9 cellular contexts compared by ENCODE assay signal in genomic region chr20:63056236-63057132, GRCh38. TPM values are rescaled to one million over a fixed set of nuclear protein-coding genes. Genes with fewer than 3 reads are reported as not detected.
DNase-seq lines count a peak whose midpoint lies in the region; ATAC-seq and TF ChIP-seq lines count a peak whose summit lies in the region.
"Had no signal": no experiment of that assay in that cellular context is flagged by ENCODE, and none has a peak within 500 bp of the region (broad histone marks: within the 10 kb centered on the region; RNA-seq: fewer than 3 reads in every experiment).

No MANE protein-coding gene starts in this region.

- no peak overlapping the region for H2AFZ ChIP-seq in trophoblast cell (ENCODE audit: insufficient read depth, low read length, poor library complexity)

- H3K79me2 ChIP-seq in trophoblast cell (ENCODE audit: control insufficient read depth, insufficient read depth, low read length, poor library complexity): no peaks in the 10 kb centered on the region

- no peak overlapping the region for H4K91ac ChIP-seq in trophoblast cell (ENCODE audit: low read depth, low read length)

- no peak overlapping the region for H3K4me3 Mint-ChIP-seq in activated T-cell treated with anti-CD3 and anti-CD28 coated beads, Interleukin-2, amount 50 U/mL, for 72 hours
- H3K4me3 Mint-ChIP-seq: activated naive CD8-positive, alpha-beta T cell had no signal

- H3K9ac ChIP-seq in trophoblast cell (ENCODE audit: low read length): no peak overlapping the region

- no peak overlapping the region for H2BK12ac ChIP-seq in trophoblast cell (ENCODE audit: low read length)

- no peaks in the 10 kb centered on the region for H3K9me3 ChIP-seq in gastroesophageal sphincter
- peaks cover 7% of the 10 kb centered on the region for H3K9me3 ChIP-seq in trophoblast cell (ENCODE audit: insufficient read depth, low read depth, low read length)

- no peak for TF ChIP-seq POLR2A in gastroesophageal sphincter (IDR thresholded peaks at IDR 0.05)

- no peak overlapping the region for H3K18ac ChIP-seq in trophoblast cell (ENCODE audit: low read length)

- no peak overlapping the region for H3K27ac Mint-ChIP-seq in activated T-cell treated with anti-CD3 and anti-CD28 coated beads, Interleukin-2, amount 50 U/mL, for 72 hours
- H3K27ac Mint-ChIP-seq: activated naive CD8-positive, alpha-beta T cell had no signal

- no peak overlapping the region for H3K23ac ChIP-seq in trophoblast cell (ENCODE audit: low read length)

- no peaks in the 10 kb centered on the region for H3K27me3 Mint-ChIP-seq in activated T-cell treated with anti-CD3 and anti-CD28 coated beads, Interleukin-2, amount 50 U/mL, for 72 hours (ENCODE audit: low read depth)

- H4K8ac ChIP-seq in trophoblast cell (ENCODE audit: low read depth, low read length): no peak overlapping the region

- H3K14ac ChIP-seq in trophoblast cell (ENCODE audit: low read length): no peak overlapping the region

- H3K36me3 ChIP-seq in gastroesophageal sphincter: no peaks in the 10 kb centered on the region
- H3K36me3 ChIP-seq in trophoblast cell (ENCODE audit: control insufficient read depth in 1 of 2, insufficient read depth in 2 of 2, low read length in 2 of 2): no peaks in the 10 kb centered on the region

- H3K36me3 Mint-ChIP-seq in activated T-cell treated with anti-CD3 and anti-CD28 coated beads, Interleukin-2, amount 50 U/mL, for 72 hours (ENCODE audit: insufficient read depth in 2 of 2): no peaks in the 10 kb centered on the region
- H3K36me3 Mint-ChIP-seq: activated naive CD8-positive, alpha-beta T cell had no signal

- no peak overlapping the region for H3K4me2 ChIP-seq in trophoblast cell (ENCODE audit: low read length)

- no peaks in the 10 kb centered on the region for H3K79me1 ChIP-seq in trophoblast cell (ENCODE audit: low read length)

- H3K4me1 Mint-ChIP-seq in activated T-cell treated with anti-CD3 and anti-CD28 coated beads, Interleukin-2, amount 50 U/mL, for 72 hours (ENCODE audit: low read depth): no peaks in the 10 kb centered on the region

- H3K4ac ChIP-seq in trophoblast cell (ENCODE audit: low read depth, low read length): no peak overlapping the region

- no peak overlapping the region for H2AK5ac ChIP-seq in trophoblast cell (ENCODE audit: low read length)

- H3K9me3 Mint-ChIP-seq in activated T-cell treated with anti-CD3 and anti-CD28 coated beads, Interleukin-2, amount 50 U/mL, for 72 hours: peaks cover 0 to 4% of the 10 kb centered on the region in 2 donors

- no peak overlapping the region for H3K27ac ChIP-seq in gastroesophageal sphincter
- H3K27ac ChIP-seq in trophoblast cell (ENCODE audit: low read depth, low read length): no peak overlapping the region

- no peak overlapping the region for H4K12ac ChIP-seq in trophoblast cell (ENCODE audit: low read depth, low read length)

- TF ChIP-seq EP300 in gastroesophageal sphincter (IDR thresholded peaks at IDR 0.05): no peak

- peak in 3 of 4 experiments; percentile 68 to 86 (median 81) for TF ChIP-seq CTCF in gastroesophageal sphincter (IDR thresholded peaks at IDR 0.05)

- no peak overlapping the region for H2BK5ac ChIP-seq in trophoblast cell (ENCODE audit: low read depth, low read length, poor library complexity)

- no peak overlapping the region for H3K4me3 ChIP-seq in gastroesophageal sphincter
- no peak overlapping the region for H3K4me3 ChIP-seq in trophoblast cell (ENCODE audit: low read depth, low read length)

- peak; percentile 58 to 60 for ATAC-seq in activated T-cell treated with anti-CD3 and anti-CD28 coated beads, Interleukin-2, amount 50 U/mL, for 72 hours (replicated peaks in 1 of 2)
- ATAC-seq in gastroesophageal sphincter: peak; percentile 52
- no peak for ATAC-seq in HG03521 (IDR thresholded peaks at IDR 0.05; ENCODE audit: unreplicated experiment)
- ATAC-seq in GM19455 (IDR thresholded peaks at IDR 0.05; ENCODE audit: unreplicated experiment): no peak

- peaks cover 0 to 10% (median 0%) of the 10 kb centered on the region in 3 donors for H3K4me1 ChIP-seq in gastroesophageal sphincter
- H3K4me1 ChIP-seq in trophoblast cell (ENCODE audit: control insufficient read depth in 1 of 2, insufficient read depth in 2 of 2, low read length in 2 of 2): no peaks in the 10 kb centered on the region

- WGBS in gastroesophageal sphincter (ENCODE audit: low coverage in 1 of 2), 2 donors: 23 to 24% methylated on average over 10 to 11 of the region's 39 CpGs
- 100% methylated on average over 3 of the region's 39 CpGs for WGBS in trophoblast cell (ENCODE audit: extremely low coverage, insufficient coverage, insufficient read length)

- H3K27me3 ChIP-seq in gastroesophageal sphincter (peaks cover 91% of the 10 kb centered on the region), trophoblast cell (ENCODE audit: insufficient read depth, low read length) (no peaks in the 10 kb centered on the region)

- no peak overlapping the region for H2BK120ac ChIP-seq in trophoblast cell (ENCODE audit: insufficient read depth, low read length, poor library complexity)

- peak; percentile 28 to 47 for DNase-seq in NCI-H524 (lab: John Stamatoyannopoulos, UW)
- DNase-seq in NCI-H524 treated with DMSO at 0.1 percent for 48 hours (lab: John Stamatoyannopoulos, UW): no peak
- DNase-seq in NCI-H2227 treated with DMSO at 0.1 percent for 48 hours (lab: John Stamatoyannopoulos, UW): peak; percentile 75
- peak; percentile 18 to 40 for DNase-seq in activated T-cell treated with anti-CD3 and anti-CD28 coated beads, Interleukin-2, amount 50 U/mL, for 72 hours
- peak; percentile 28 to 54 for DNase-seq in trophoblast cell

RNA-seq across cellular contexts. Expression of gene BHLHE23, which starts 49.7 kb away (rescaled TPM):
- not detected for total RNA-seq in activated T-cell treated with anti-CD3 and anti-CD28 coated beads, Interleukin-2, amount 50 U/mL, for 72 hours
- not detected for total RNA-seq in gastroesophageal sphincter
- 0.07 and 0.12 TPM in 2 replicates for polyA plus RNA-seq in trophoblast cell (2013)

Comparison
In these comparisons a context has a peak if more than half of its experiments do, and no peak if none do; other contexts are left out.
1. ATAC-seq: peak in activated T-cell treated with anti-CD3 and anti-CD28 coated beads, Interleukin-2, amount 50 U/mL, for 72 hours (2 of 2) and gastroesophageal sphincter (single experiment); none in HG03521 (single experiment) and GM19455 (single experiment).